ENCODE assay signal across 21 cellular contexts in the genomic region with DNA sequence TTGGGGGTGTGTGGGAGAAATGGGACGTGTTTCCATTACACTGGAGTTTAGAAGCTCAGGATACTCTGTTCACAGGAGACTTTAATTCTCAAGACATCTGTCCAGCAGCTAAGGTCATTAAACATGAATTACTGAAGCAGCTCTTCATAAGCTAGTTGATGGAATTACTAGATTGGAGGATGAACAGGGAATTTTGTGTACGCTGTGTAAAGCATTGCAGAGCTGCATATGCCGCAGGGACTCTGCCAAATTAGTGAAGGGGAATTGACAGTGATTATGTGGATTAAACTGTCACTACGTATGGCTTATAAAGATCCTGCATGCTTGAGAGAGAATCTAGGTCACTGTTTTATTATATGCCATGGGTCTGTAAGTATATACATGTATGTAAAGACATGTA.
DNase-seq lines count a peak whose midpoint lies in the region; ATAC-seq, FAIRE-seq and TF ChIP-seq lines count a peak whose summit lies in the region.
"Had no signal": no experiment of that assay in that cellular context is flagged by ENCODE, and none has a peak within 500 bp of the region (broad histone marks: within the 10 kb centered on the region; RNA-seq: fewer than 3 reads in every experiment).

No MANE protein-coding gene starts in this region.

- H3K9ac ChIP-seq in K562 (ENCODE audit: insufficient read depth in 1 of 2, low read depth in 2 of 2, low read length in 2 of 2), result no peak overlapping the region
- H3K9ac ChIP-seq: BLaER1 had no signal

- no peaks in the 10 kb centered on the region for H3K36me3 ChIP-seq in K562 (ENCODE audit: control insufficient read depth, insufficient read depth, low read length)
- H3K36me3 ChIP-seq: BLaER1, HAP-1 had no signal

- DNase-seq in D721Med (ENCODE audit: insufficient read length, low spot score), result peak; percentile 51
- DNase-seq in NCI-H82 (lab: John Stamatoyannopoulos, UW), result peak; percentile 98
- no peak for DNase-seq in K562 (ENCODE audit: extremely low read depth in 1 of 4, low spot score in 3 of 4)
- DNase-seq in SIG-M5 (lab: John Stamatoyannopoulos, UW), result no peak
- no peak for DNase-seq in GM19238 (ENCODE audit: insufficient read length, low spot score)
- DNase-seq in cortex of kidney (lab: John Stamatoyannopoulos, UW), result no peak
- DNase-seq: Caco-2; CD4-positive, CD25-positive, alpha-beta regulatory T cell; CD8-positive, alpha-beta T cell; DMS53; DMS79 treated with DMSO at 0.1 percent for 48 hours; GF-D8; GOT3; HFFc6 had no signal

- H3K9me1 ChIP-seq in K562 (ENCODE audit: control insufficient read depth, insufficient read depth, low read length), result no peaks in the 10 kb centered on the region

- no peak for ATAC-seq in K562
- ATAC-seq in HG03097 (IDR thresholded peaks at IDR 0.05; ENCODE audit: low FRiP score, unreplicated experiment), result no peak
- ATAC-seq: CD8-positive, alpha-beta T cell had no signal

- TF ChIP-seq EP300 in K562 (IDR thresholded peaks at IDR 0.05; ENCODE audit: low read length), result no peak

- no peak overlapping the region; the same call in 2 of the 3 replicates for H3K27ac ChIP-seq in K562 (ENCODE audit: extremely low read depth, low read depth, low read length)
- H3K27ac ChIP-seq: BLaER1, C4-2B had no signal

- BruUV-seq in K562 (replicated peaks; lab: Mats Ljungman, UMichigan), result no TSS peak

- H2AFZ ChIP-seq in K562 (ENCODE audit: low read depth, low read length), result peak overlapping the region; percentile 84; the same call in 1 of the 2 replicates

- no peak for TF ChIP-seq RAD21 in K562 (CRISPR knock-in tag; conservative IDR thresholded peaks at IDR 0.05 in 1 of 2, IDR thresholded peaks at IDR 0.05 in 1 of 2)

- TF ChIP-seq CTCF in D721Med (IDR thresholded peaks at IDR 0.05; ENCODE audit: insufficient read depth, missing control alignments) (no peak), K562 (IDR thresholded peaks at IDR 0.05 in 2 of 3, conservative IDR thresholded peaks at IDR 0.05 in 1 of 3; ENCODE audit: insufficient read depth in 2 of 3, low read depth in 1 of 3, low read length in 3 of 3) (no peak)

- no peaks in the 10 kb centered on the region for H3K27me3 ChIP-seq in K562 (ENCODE audit: control insufficient read depth in 2 of 2, insufficient read depth in 2 of 2, low read length in 2 of 2)
- H3K27me3 ChIP-seq: BLaER1 had no signal

- WGBS in K562 (ENCODE audit: insufficient coverage, low coverage, missing lambda C conversion rate), result 73% methylated on average over 4 of the region's 4 CpGs

- H3K4me3 ChIP-seq in K562, result no peak overlapping the region
- H3K4me3 ChIP-seq: BLaER1, HAP-1 had no signal

- CTCF ChIA-PET in K562 (lab: Yijun Ruan, JAX; ENCODE audit: low intra/inter-chr PET ratio), result no interaction called here

- in situ Hi-C loops in K562 (cut with MboI), result no loop called here

- H3K9me3 ChIP-seq in K562 (replicated peaks; ENCODE audit: control insufficient read depth, insufficient read depth, low read depth, low read length), result no peaks in the 10 kb centered on the region
- H3K9me3 ChIP-seq: BLaER1, Caco-2, HAP-1 had no signal

- no peaks in the 10 kb centered on the region for H4K20me1 ChIP-seq in K562 (replicated peaks; ENCODE audit: control insufficient read depth, insufficient read depth, low read length)
- H4K20me1 ChIP-seq: BLaER1 had no signal

- peaks cover 13 to 31% of the 10 kb centered on the region in 2 experiments; a peak in 4 of 5 replicates for H3K4me1 ChIP-seq in K562 (replicated peaks in 1 of 2; ENCODE audit: control insufficient read depth in 2 of 2, insufficient read depth in 2 of 2, low read length in 2 of 2)
- H3K4me1 ChIP-seq: HAP-1 had no signal

- intact Hi-C loops in K562 (cut with micrococcal nuclease), result no loop called here

- no peak overlapping the region; the same call in 1 of the 2 replicates for H3K4me2 ChIP-seq in K562 (ENCODE audit: insufficient read depth, low read length)
- H3K4me2 ChIP-seq: BLaER1 had no signal

- peak; percentile 97 for FAIRE-seq in D721Med (lab: Jason Lieb, UNC)
- FAIRE-seq in K562 (lab: Jason Lieb, UNC), result no peak
- FAIRE-seq: GM12891, GM18507, H54 had no signal

- no peak for TF ChIP-seq POLR2A in K562 (conservative IDR thresholded peaks at IDR 0.05)

- POLR2A ChIA-PET in K562 (lab: Yijun Ruan, JAX), result interaction anchor here (0.6 to 1.6 kb wide), 2 partner anchors 17 to 132 kb away, joined by 4 to 5 read pairs; no protein-coding TSS in a partner anchor

- H3K79me2 ChIP-seq in K562 (ENCODE audit: control insufficient read depth, insufficient read depth, low read length), result no peaks in the 10 kb centered on the region

TF ChIP-seq in K562, 482 proteins besides CTCF, POLR2A, EP300 and RAD21:
- TF ChIP-seq MYBL2 (IDR thresholded peaks at IDR 0.05; ENCODE audit: low read depth), result no peak
- TF ChIP-seq MYBL2 (CRISPR knock-in tag; IDR thresholded peaks at IDR 0.05; ENCODE audit: borderline replicate concordance), result no peak
- no peak for TF ChIP-seq EZH2 (IDR thresholded peaks at IDR 0.05; ENCODE audit: borderline replicate concordance, low read depth, low read length)
- TF ChIP-seq PCBP1 (IDR thresholded peaks at IDR 0.05; ENCODE audit: low read depth, low read length, poor library complexity, severe bottlenecking), result no peak
- TF ChIP-seq ZEB2 (IDR thresholded peaks at IDR 0.05), result no peak
- no peak for TF ChIP-seq ZNF717 (CRISPR knock-in tag; IDR thresholded peaks at IDR 0.05)
- TF ChIP-seq TCFL5 (CRISPR knock-in tag; conservative IDR thresholded peaks at IDR 0.05), result no peak
- no peak for TF ChIP-seq PURB (CRISPR knock-in tag; IDR thresholded peaks at IDR 0.05; ENCODE audit: low read depth)
- no peak for TF ChIP-seq C11orf30 (IDR thresholded peaks at IDR 0.05; ENCODE audit: low read depth)
- TF ChIP-seq, protein P1, sequence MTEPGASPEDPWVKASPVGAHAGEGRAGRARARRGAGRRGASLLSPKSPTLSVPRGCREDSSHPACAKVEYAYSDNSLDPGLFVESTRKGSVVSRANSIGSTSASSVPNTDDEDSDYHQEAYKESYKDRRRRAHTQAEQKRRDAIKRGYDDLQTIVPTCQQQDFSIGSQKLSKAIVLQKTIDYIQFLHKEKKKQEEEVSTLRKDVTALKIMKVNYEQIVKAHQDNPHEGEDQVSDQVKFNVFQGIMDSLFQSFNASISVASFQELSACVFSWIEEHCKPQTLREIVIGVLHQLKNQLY (CRISPR knock-in tag; conservative IDR thresholded peaks at IDR 0.05), result no peak
- TF ChIP-seq U2AF2 (optimal IDR thresholded peaks at IDR 0.05; ENCODE audit: low read depth, low read length), result no peak
- TF ChIP-seq ZNF764 (CRISPR knock-in tag; IDR thresholded peaks at IDR 0.05; ENCODE audit: low read depth), result no peak
- no peak for TF ChIP-seq XRCC5 (IDR thresholded peaks at IDR 0.05; ENCODE audit: low read depth, low read length)
- no peak for TF ChIP-seq HMGN3 (IDR thresholded peaks at IDR 0.05; ENCODE audit: borderline replicate concordance, extremely low read depth, insufficient read length, low read depth, low read length)
- TF ChIP-seq PML (IDR thresholded peaks at IDR 0.05; ENCODE audit: low read length), result no peak
- no peak for TF ChIP-seq E2F3 (CRISPR knock-in tag; IDR thresholded peaks at IDR 0.05)
- TF ChIP-seq ZNF699 (CRISPR knock-in tag; IDR thresholded peaks at IDR 0.05; ENCODE audit: insufficient replicate concordance), result no peak
- TF ChIP-seq NFXL1 (CRISPR knock-in tag; IDR thresholded peaks at IDR 0.05), result no peak
- TF ChIP-seq ILF3 (IDR thresholded peaks at IDR 0.05; ENCODE audit: borderline replicate concordance), result no peak

Comparison
In these comparisons a context has a peak if more than half of its experiments do, and no peak if none do; other contexts are left out.
1. DNase-seq: peak in D721Med (single experiment) and NCI-H82 (single experiment); none in K562 (0 of 4), SIG-M5 (single experiment), GM19238 (single experiment) and cortex of kidney (single experiment).